1 cellular context compared by ENCODE assay signal in genomic region chr13:52713894-52714293, GRCh38.
TF ChIP-seq lines count a peak whose summit lies in the region.

No MANE protein-coding gene starts in this region.

TF ChIP-seq in H1, 55 proteins besides CTCF, POLR2A, EP300 and RAD21 (continued from another document):
- TF ChIP-seq HDAC6 (IDR thresholded peaks at IDR 0.05; ENCODE audit: low read depth, low read length) = no peak
- no peak for TF ChIP-seq NANOG (IDR thresholded peaks at IDR 0.05; ENCODE audit: insufficient read depth, low read depth, low read length, poor library complexity, severe bottlenecking)
- TF ChIP-seq RNF2 (IDR thresholded peaks at IDR 0.05; ENCODE audit: borderline replicate concordance, low read depth, low read length, missing control alignments, poor library complexity, severe bottlenecking) = no peak
- TF ChIP-seq KDM1A (IDR thresholded peaks at IDR 0.05; ENCODE audit: borderline replicate concordance, low read length) = no peak
- no peak for TF ChIP-seq CHD1 (IDR thresholded peaks at IDR 0.05; ENCODE audit: low read depth, low read length)
- TF ChIP-seq CEBPB (IDR thresholded peaks at IDR 0.05; ENCODE audit: low read depth, low read length) = no peak
- TF ChIP-seq SP4 (IDR thresholded peaks at IDR 0.05; ENCODE audit: low read length) = no peak
